ENCODE assay signal across 18 cellular contexts in the genomic region with DNA sequence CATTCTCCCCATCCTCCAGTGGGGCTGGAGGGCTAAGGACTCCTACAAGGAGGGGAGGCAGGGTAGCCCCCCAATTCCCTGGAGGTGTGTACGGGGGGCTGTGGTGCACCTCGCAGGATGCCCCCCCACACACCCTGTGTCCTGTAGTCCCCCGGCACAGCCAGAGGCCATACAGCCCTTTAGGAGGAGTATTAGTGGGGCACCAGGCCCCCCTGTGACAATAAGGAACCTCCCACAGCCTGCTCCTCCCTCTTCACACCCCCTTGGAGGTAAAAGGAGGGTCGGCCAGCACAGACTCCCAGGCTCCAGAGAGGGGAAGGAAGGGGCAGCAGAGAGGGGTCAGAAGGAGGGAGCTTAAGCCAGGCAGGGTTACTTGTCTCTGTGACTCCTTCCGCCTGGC. TPM values are rescaled to one million over a fixed set of nuclear protein-coding genes. Genes with fewer than 3 reads are reported as not detected.
A peak's percentile ranks its signal among the peaks of the same experiment; 100 is the strongest.
DNase-seq lines count a peak whose midpoint lies in the region; ATAC-seq and TF ChIP-seq lines count a peak whose summit lies in the region.
"Had no signal": no experiment of that assay in that cellular context is flagged by ENCODE, and none has a peak within 500 bp of the region (broad histone marks: within the 10 kb centered on the region; RNA-seq: fewer than 3 reads in every experiment).

A gene (plus strand): TSS at position 301 of the 400 bp plus-strand sequence. CDS start 115 bp downstream, outside the sequence.

- H2AK5ac ChIP-seq in trophoblast cell (ENCODE audit: low read length) = peak within 1 kb of the TSS; percentile 12

- no peak within 1 kb of the TSS for H4K91ac ChIP-seq in trophoblast cell (ENCODE audit: low read depth, low read length)

- no peak for DNase-seq in NT2/D1 (ENCODE audit: low read depth, low spot score)
- no peak for DNase-seq in dorsolateral prefrontal cortex
- DNase-seq in trophoblast cell = no peak
- DNase-seq in thyroid gland = no peak
- no peak for DNase-seq in stimulated activated naive CD4-positive, alpha-beta T cell (lab: John Stamatoyannopoulos, UW)
- DNase-seq: ACHN; Calu3; CD4-positive, alpha-beta T cell; DMS 273 treated with DMSO at 0.1 percent for 48 hours; GOT3; HFFc6 had no signal

- H3K18ac ChIP-seq in trophoblast cell (ENCODE audit: low read length) = no peak within 1 kb of the TSS

- intact Hi-C loops in dorsolateral prefrontal cortex (cut with DNase I) = no loop called here
- intact Hi-C loops in thyroid gland (cut with DNase I) = loop anchor here (10.0 kb wide), 1 partner anchor 602 kb away; no protein-coding TSS in a partner anchor

- no peak within 1 kb of the TSS for H3K14ac ChIP-seq in trophoblast cell (ENCODE audit: low read length)

- H4K8ac ChIP-seq in trophoblast cell (ENCODE audit: low read depth, low read length) = no peak within 1 kb of the TSS

- no peak within 1 kb of the TSS for H3K23ac ChIP-seq in trophoblast cell (ENCODE audit: low read length)

- TF ChIP-seq CTCF in 22Rv1 (IDR thresholded peaks at IDR 0.05) (no peak), dorsolateral prefrontal cortex (IDR thresholded peaks at IDR 0.05 in 54 of 56, conservative IDR thresholded peaks at IDR 0.05 in 2 of 56; ENCODE audit: low read depth in 1 of 56, partially characterized antibody in 56 of 56) (no peak), thyroid gland (IDR thresholded peaks at IDR 0.05) (no peak)

- no peak within 1 kb of the TSS for H3K4me2 ChIP-seq in trophoblast cell (ENCODE audit: low read length)
- H3K4me2 ChIP-seq: BLaER1 treated with 17β-estradiol and CSF1 and Interleukin-3, amounts not matched to agents 10 nM and 100 nM had no signal

- H3K27me3 ChIP-seq in NT2/D1 (ENCODE audit: insufficient read depth, insufficient read length) = peaks cover 41% of the 10 kb centered on the region
- H3K27me3 ChIP-seq in dorsolateral prefrontal cortex = no peaks in the 10 kb centered on the region
- no peaks in the 10 kb centered on the region for H3K27me3 ChIP-seq in trophoblast cell (ENCODE audit: insufficient read depth, low read length)
- H3K27me3 ChIP-seq in thyroid gland = no peaks in the 10 kb centered on the region

- WGBS in trophoblast cell (ENCODE audit: extremely low coverage, insufficient coverage, insufficient read length) = no CpG with 5 or more reads among the region's 5 CpGs
- WGBS in thyroid gland, 2 donors = 66 to 83% methylated on average over 1 to 5 of the region's 5 CpGs

- no peak within 1 kb of the TSS for H3K4me3 ChIP-seq in NT2/D1 (ENCODE audit: insufficient read length, low read depth)
- H3K4me3 ChIP-seq in dorsolateral prefrontal cortex = no peak within 1 kb of the TSS
- no peak within 1 kb of the TSS for H3K4me3 ChIP-seq in trophoblast cell (ENCODE audit: low read depth, low read length)
- H3K4me3 ChIP-seq in thyroid gland (replicated peaks in 1 of 3) = no peak within 1 kb of the TSS
- H3K4me3 ChIP-seq: BLaER1 treated with 17β-estradiol and CSF1 and Interleukin-3, amounts not matched to agents 10 nM and 100 nM; HAP-1 had no signal

- no peak within 1 kb of the TSS for H2BK5ac ChIP-seq in trophoblast cell (ENCODE audit: low read depth, low read length, poor library complexity)

- no peaks in the 10 kb centered on the region for H3K79me2 ChIP-seq in trophoblast cell (ENCODE audit: control insufficient read depth, insufficient read depth, low read length, poor library complexity)

- no peak within 1 kb of the TSS for H2BK12ac ChIP-seq in trophoblast cell (ENCODE audit: low read length)

- H3K79me1 ChIP-seq in trophoblast cell (ENCODE audit: low read length) = peaks cover 17% of the 10 kb centered on the region

- H2BK120ac ChIP-seq in trophoblast cell (ENCODE audit: insufficient read depth, low read length, poor library complexity) = no peak within 1 kb of the TSS

- H3K27ac ChIP-seq in 22Rv1 (peak within 1 kb of the TSS; percentile 55), dorsolateral prefrontal cortex (no peak within 1 kb of the TSS), trophoblast cell (ENCODE audit: low read depth, low read length) (no peak within 1 kb of the TSS), thyroid gland (no peak within 1 kb of the TSS)
- H3K27ac ChIP-seq: BLaER1 treated with 17β-estradiol and CSF1 and Interleukin-3, amounts not matched to agents 10 nM and 100 nM had no signal

- ATAC-seq in GM18867 (IDR thresholded peaks at IDR 0.05; ENCODE audit: unreplicated experiment) = no peak

- H3K9me3 ChIP-seq in NT2/D1 (ENCODE audit: insufficient read depth, low read length) (no peaks in the 10 kb centered on the region), trophoblast cell (ENCODE audit: insufficient read depth, low read depth, low read length) (peaks cover 3% of the 10 kb centered on the region), thyroid gland (no peaks in the 10 kb centered on the region)
- H3K9me3 ChIP-seq: BLaER1 treated with 17β-estradiol and CSF1 and Interleukin-3, amounts not matched to agents 10 nM and 100 nM; HAP-1 had no signal

- H3K9ac ChIP-seq in NT2/D1 (ENCODE audit: insufficient read length, low read depth) = peak within 1 kb of the TSS; percentile 42
- H3K9ac ChIP-seq in trophoblast cell (ENCODE audit: low read length) = no peak within 1 kb of the TSS

- no peaks in the 10 kb centered on the region for H3K36me3 ChIP-seq in NT2/D1 (ENCODE audit: insufficient read depth, insufficient read length, low read length)
- no peaks in the 10 kb centered on the region for H3K36me3 ChIP-seq in trophoblast cell (ENCODE audit: control insufficient read depth in 1 of 2, insufficient read depth in 2 of 2, low read length in 2 of 2)
- no peaks in the 10 kb centered on the region for H3K36me3 ChIP-seq in thyroid gland
- H3K36me3 ChIP-seq: BLaER1 treated with 17β-estradiol and CSF1 and Interleukin-3, amounts not matched to agents 10 nM and 100 nM; HAP-1 had no signal

- no peak within 1 kb of the TSS for H4K12ac ChIP-seq in trophoblast cell (ENCODE audit: low read depth, low read length)

- no peak for TF ChIP-seq POLR2A in thyroid gland (IDR thresholded peaks at IDR 0.05)

- peaks cover 24% of the 10 kb centered on the region for H3K4me1 ChIP-seq in NT2/D1 (ENCODE audit: insufficient read depth, insufficient read length)
- peaks cover 28 to 29% of the 10 kb centered on the region in 2 experiments for H3K4me1 ChIP-seq in trophoblast cell (ENCODE audit: control insufficient read depth in 1 of 2, insufficient read depth in 2 of 2, low read length in 2 of 2)
- H3K4me1 ChIP-seq in thyroid gland = peaks cover 9 to 19% of the 10 kb centered on the region in 2 donors

- no peak within 1 kb of the TSS for H2AFZ ChIP-seq in trophoblast cell (ENCODE audit: insufficient read depth, low read length, poor library complexity)

- no peak within 1 kb of the TSS for H3K4ac ChIP-seq in trophoblast cell (ENCODE audit: low read depth, low read length)

RNA-seq across cellular contexts. Expression of the gene that starts here (rescaled TPM):
- 10 to 100 TPM in 110 of 120 experiments, 1 to 10 TPM in 10; 4.1 to 33.8 (median 17.0) TPM for total RNA-seq in dorsolateral prefrontal cortex
- polyA plus RNA-seq in trophoblast cell (2013) = 1.8 and 2.0 TPM in 2 replicates
- total RNA-seq in thyroid gland = not detected
- total RNA-seq: A172, Daoy, HT1080 had no signal

Comparison
In these comparisons a context has a peak if more than half of its experiments do, and no peak if none do; other contexts are left out.
1. RNA of the gene that starts here (total RNA-seq): 4.1 to 33.8 TPM in dorsolateral prefrontal cortex; not detected in thyroid gland; every median in the first group is over 4 times any median in the second.